Comparison of ENCODE assay signal across 19 cellular contexts in genomic region chr5:177178905-177179304, GRCh38. TPM values are rescaled to one million over a fixed set of nuclear protein-coding genes. Genes with fewer than 3 reads are reported as not detected.
DNase-seq lines count a peak whose midpoint lies in the region; ATAC-seq and TF ChIP-seq lines count a peak whose summit lies in the region.
"Had no signal": no experiment of that assay in that cellular context is flagged by ENCODE, and none has a peak within 500 bp of the region (broad histone marks: within the 10 kb centered on the region; RNA-seq: fewer than 3 reads in every experiment).

No MANE protein-coding gene starts in this region.

- H3K9ac ChIP-seq in MM.1S (ENCODE audit: low read length), result no peak overlapping the region
- H3K9ac ChIP-seq: BLaER1 had no signal

- no peaks in the 10 kb centered on the region for H3K9me2 ChIP-seq in GM23338 (ENCODE audit: insufficient read depth)
- no peaks in the 10 kb centered on the region for H3K9me2 ChIP-seq in MM.1S (replicated peaks; ENCODE audit: insufficient read depth, low read length)

- H3K4me3 ChIP-seq in GM23338 (no peak overlapping the region), osteoblast (ENCODE audit: insufficient read depth, low read length) (no peak overlapping the region), MM.1S (ENCODE audit: low read length) (no peak overlapping the region)
- H3K4me3 ChIP-seq: BLaER1, HAP-1, PC-9, SJCRH30 had no signal

- peaks cover 100% of the 10 kb centered on the region for H3K79me2 ChIP-seq in GM23338 (replicated peaks; ENCODE audit: insufficient read depth)
- H3K79me2 ChIP-seq in osteoblast (ENCODE audit: insufficient read depth, low read length), result peaks cover 89% of the 10 kb centered on the region
- H3K79me2 ChIP-seq in MM.1S (ENCODE audit: low read length), result peaks cover 42% of the 10 kb centered on the region

- peak overlapping the region; percentile 7 for H3K27ac Mint-ChIP-seq in CD4-positive, alpha-beta T cell
- H3K27ac Mint-ChIP-seq in GM23338 (no peak overlapping the region), WTC11 (peak overlapping the region; percentile 24)

- H3K36me3 Mint-ChIP-seq in CD4-positive, alpha-beta T cell (ENCODE audit: low read depth), result peaks cover 14% of the 10 kb centered on the region
- H3K36me3 Mint-ChIP-seq in GM23338 (ENCODE audit: low read depth) (peaks cover 21% of the 10 kb centered on the region), WTC11 (peaks cover 10% of the 10 kb centered on the region; the same call in 1 of the 2 replicates)

- no peak for ATAC-seq in CD4-positive, alpha-beta T cell (ENCODE audit: poor library complexity)
- ATAC-seq in GM23338 (no peak), WTC11 (no peak)

- peaks cover 34% of the 10 kb centered on the region for H3K4me1 Mint-ChIP-seq in CD4-positive, alpha-beta T cell (ENCODE audit: low read depth)
- peaks cover 5% of the 10 kb centered on the region; the same call in 2 of the 3 replicates for H3K4me1 Mint-ChIP-seq in GM23338
- H3K4me1 Mint-ChIP-seq in WTC11, result peaks cover 4% of the 10 kb centered on the region

- POLR2A ChIA-PET in CD4-positive, alpha-beta T cell (lab: Charles Lee), result interaction anchor here (1.4 kb wide), 1 partner anchor 46 kb away, joined by 5 read pairs; the partner anchor contains the start of gene NSD1
- POLR2A ChIA-PET in WTC11 (lab: Charles Lee), result no interaction called here

- TF ChIP-seq CTCF in CD4-positive, alpha-beta T cell (IDR thresholded peaks at IDR 0.05), result no peak
- no peak for TF ChIP-seq CTCF in GM23338 (conservative IDR thresholded peaks at IDR 0.05; ENCODE audit: low read depth in 2 of 2)
- no peak for TF ChIP-seq CTCF in WTC11 (IDR thresholded peaks at IDR 0.05)
- no peak for TF ChIP-seq CTCF in osteoblast (IDR thresholded peaks at IDR 0.05; ENCODE audit: extremely low read depth, low read depth, low read length)
- no peak for TF ChIP-seq CTCF in MM.1S (IDR thresholded peaks at IDR 0.05; ENCODE audit: low read length)

- 0 out of 2 replicates have a peak, but pooled peaks cover 2% of the 10 kb centered on the region for H3K4me1 ChIP-seq in GM23338 (ENCODE audit: insufficient read depth)
- no peaks in the 10 kb centered on the region for H3K4me1 ChIP-seq in osteoblast (ENCODE audit: insufficient read depth, low read length)
- no peaks in the 10 kb centered on the region for H3K4me1 ChIP-seq in MM.1S (ENCODE audit: low read length)
- H3K4me1 ChIP-seq: HAP-1, SJCRH30 had no signal

- H3K9me3 Mint-ChIP-seq in CD4-positive, alpha-beta T cell, result no peaks in the 10 kb centered on the region
- no peaks in the 10 kb centered on the region for H3K9me3 Mint-ChIP-seq in GM23338
- H3K9me3 Mint-ChIP-seq in WTC11, result no peaks in the 10 kb centered on the region

- no peak overlapping the region for H3K4me3 Mint-ChIP-seq in CD4-positive, alpha-beta T cell
- H3K4me3 Mint-ChIP-seq in GM23338 (no peak overlapping the region), WTC11 (no peak overlapping the region)

- H3K9me3 ChIP-seq in CD4-positive, alpha-beta T cell (ENCODE audit: control insufficient read depth, low read length), result no peaks in the 10 kb centered on the region
- no peaks in the 10 kb centered on the region for H3K9me3 ChIP-seq in osteoblast (ENCODE audit: low read depth, low read length)
- no peaks in the 10 kb centered on the region for H3K9me3 ChIP-seq in MM.1S (replicated peaks; ENCODE audit: insufficient read depth, low read length)
- H3K9me3 ChIP-seq: BLaER1, HAP-1, SJCRH30 had no signal

- no peak overlapping the region for H3K27ac ChIP-seq in CD4-positive, alpha-beta T cell (ENCODE audit: low read depth, low read length)
- H3K27ac ChIP-seq in GM23338 (ENCODE audit: low read depth) (peak overlapping the region; percentile 64), osteoblast (ENCODE audit: low read depth, low read length) (no peak overlapping the region), MM.1S (ENCODE audit: low read length) (no peak overlapping the region), substantia nigra (ENCODE audit: low read depth, low read length, poor library complexity, severe bottlenecking) (no peak overlapping the region)
- H3K27ac ChIP-seq: BLaER1, HL-60, PC-9, SJCRH30 had no signal

- H3K27me3 Mint-ChIP-seq in CD4-positive, alpha-beta T cell, result no peaks in the 10 kb centered on the region
- H3K27me3 Mint-ChIP-seq in GM23338 (ENCODE audit: insufficient read depth, low read depth, poor library complexity) (peaks cover 3% of the 10 kb centered on the region), WTC11 (ENCODE audit: low read depth) (no peaks in the 10 kb centered on the region)

- peaks cover 64% of the 10 kb centered on the region for H4K20me1 ChIP-seq in GM23338 (replicated peaks; ENCODE audit: insufficient read depth)
- peaks cover 15% of the 10 kb centered on the region for H4K20me1 ChIP-seq in osteoblast (ENCODE audit: insufficient read depth, low read length)
- no peaks in the 10 kb centered on the region; the same call in 1 of the 2 replicates for H4K20me1 ChIP-seq in MM.1S (ENCODE audit: insufficient read depth, low read length)

- DNase-seq in CD4-positive, alpha-beta T cell, result no peak
- DNase-seq in GM23338 (ENCODE audit: low spot score) (no peak), WTC11 (ENCODE audit: low spot score) (no peak), osteoblast (ENCODE audit: insufficient read length, low spot score, missing footprints) (peak; percentile 46), MM.1S (no peak), GDM1 (lab: John Stamatoyannopoulos, UW) (no peak), substantia nigra (lab: John Stamatoyannopoulos, UW) (no peak), HUDEP-2 (lab: John Stamatoyannopoulos, UW; ENCODE audit: unreplicated experiment in 76 of 76) (no peak)
- DNase-seq: DND-41, NCI-H1105 treated with DMSO at 0.1 percent for 48 hours, NCI-H1694 treated with DMSO at 0.1 percent for 48 hours, NCI-H2107, NCI-H226, NCI-H524 treated with DMSO at 0.1 percent for 48 hours, PC-9, SJCRH30 had no signal

- H3F3A ChIP-seq in GM23338 (replicated peaks; ENCODE audit: low read depth), result peaks cover 12% of the 10 kb centered on the region; the same call in 1 of the 2 replicates
- H3F3A ChIP-seq in MM.1S (ENCODE audit: insufficient read depth, low read length), result no peaks in the 10 kb centered on the region

- H3K4me2 ChIP-seq in GM23338, result no peak overlapping the region
- H3K4me2 ChIP-seq in osteoblast (ENCODE audit: insufficient read depth, low read length), result no peak overlapping the region
- H3K4me2 ChIP-seq in MM.1S (ENCODE audit: low read depth, low read length), result no peak overlapping the region
- H3K4me2 ChIP-seq: BLaER1, PC-9 had no signal

- H3K36me3 ChIP-seq in GM23338 (ENCODE audit: insufficient read depth) (no peaks in the 10 kb centered on the region; the same call in 1 of the 2 replicates), osteoblast (ENCODE audit: insufficient read depth, low read length) (peaks cover 16% of the 10 kb centered on the region), MM.1S (replicated peaks; ENCODE audit: insufficient read depth, low read length) (no peaks in the 10 kb centered on the region)
- H3K36me3 ChIP-seq: SJCRH30 had no signal

- H3K27me3 ChIP-seq in CD4-positive, alpha-beta T cell (ENCODE audit: control insufficient read depth, insufficient read depth, low read length), result no peaks in the 10 kb centered on the region
- H3K27me3 ChIP-seq in GM23338 (ENCODE audit: insufficient read depth), result no peaks in the 10 kb centered on the region
- H3K27me3 ChIP-seq in osteoblast (ENCODE audit: insufficient read depth, low read length), result no peaks in the 10 kb centered on the region
- no peaks in the 10 kb centered on the region for H3K27me3 ChIP-seq in MM.1S (replicated peaks; ENCODE audit: insufficient read depth, low read length)
- H3K27me3 ChIP-seq: BLaER1, SJCRH30 had no signal

- H2AFZ ChIP-seq in GM23338 (no peak overlapping the region), osteoblast (ENCODE audit: low read length) (no peak overlapping the region), MM.1S (ENCODE audit: low read length) (no peak overlapping the region)
- H2AFZ ChIP-seq: PC-9 had no signal

- CTCF ChIA-PET in CD4-positive, alpha-beta T cell (lab: Charles Lee), result interaction anchor here (1.2 kb wide), 1 partner anchor 9 kb away, joined by 3 read pairs; no protein-coding TSS in a partner anchor
- CTCF ChIA-PET in WTC11 (lab: Charles Lee), result interaction anchor here (0.6 kb wide), 1 partner anchor 81 kb away, joined by 3 read pairs; no protein-coding TSS in a partner anchor

- intact Hi-C loops in CD4-positive, alpha-beta T cell (cut with DNase I, micrococcal nuclease), result no loop called here

TF ChIP-seq in WTC11, 78 proteins besides CTCF, POLR2A, EP300 and RAD21 (continues in another document):
- no peak for TF ChIP-seq CREB1 (CRISPR knock-in tag; IDR thresholded peaks at IDR 0.05)
- no peak for TF ChIP-seq E2F1 (CRISPR knock-in tag; IDR thresholded peaks at IDR 0.05)
- TF ChIP-seq IRF1 (CRISPR knock-in tag; IDR thresholded peaks at IDR 0.05), result no peak
- no peak for TF ChIP-seq ERG (CRISPR knock-in tag; IDR thresholded peaks at IDR 0.05)

RNA-seq across cellular contexts. Expression of gene NSD1, which starts 45.3 kb away (rescaled TPM):
- 10 to 100 TPM; 87.6 to 93.3 TPM for total RNA-seq in CD4-positive, alpha-beta T cell
- 85.9 and 106 TPM in 2 replicates for total RNA-seq in GM23338 (2014; rRNA removed; shearing (Covaris generic))
- 82.5 and 96.4 TPM in 2 replicates for polyA plus RNA-seq in GM23338 (2016; fragmentation: Nextera tagmentation; extraction: Ambion mirVana)
- total RNA-seq in WTC11 (2021) (144 to 153 TPM (median 148 TPM) in 3 replicates), osteoblast (48.6 and 53.2 TPM in 2 replicates)
